9 cellular contexts compared by ENCODE assay signal in genomic region chr5:90020575-90021535, GRCh38.
DNase-seq lines count a peak whose midpoint lies in the region; ATAC-seq, FAIRE-seq and TF ChIP-seq lines count a peak whose summit lies in the region.
"Had no signal": no experiment of that assay in that cellular context is flagged by ENCODE, and none has a peak within 500 bp of the region (broad histone marks: within the 10 kb centered on the region; RNA-seq: fewer than 3 reads in every experiment).

No MANE protein-coding gene starts in this region.

- DNase-seq in NCI-H2029 (lab: John Stamatoyannopoulos, UW): peak; percentile 32
- DNase-seq in endothelial cell of umbilical vein (ENCODE audit: low read depth, low spot score): peak; percentile 88
- DNase-seq in pancreas: no peak
- DNase-seq in activated CD4-positive, alpha-beta memory T cell treated with anti-CD3 and anti-CD28 coated beads, Interleukin-2, amount 10 ng/mL, durations not matched to agents 7 days and 5 days: no peak
- no peak for DNase-seq in T1000 (lab: John Stamatoyannopoulos, UW)
- no peak for DNase-seq in NCI-H146 (lab: John Stamatoyannopoulos, UW)

- peak overlapping the region; percentile 93 for H3K27ac ChIP-seq in endothelial cell of umbilical vein (ENCODE audit: insufficient read depth, low read depth, low read length)
- peak overlapping the region in 2 of 4 donors; percentile 56 to 57 for H3K27ac ChIP-seq in pancreas
- H3K27ac ChIP-seq: VCaP had no signal

- no peaks in the 10 kb centered on the region for H3K27me3 ChIP-seq in endothelial cell of umbilical vein (ENCODE audit: control insufficient read depth in 2 of 2, insufficient read depth in 2 of 2, low read length in 2 of 2)
- H3K27me3 ChIP-seq in pancreas: no peaks in the 10 kb centered on the region

- 73 to 82% methylated on average over 5 of the region's 5 CpGs for WGBS in pancreas, 2 donors

- H3K27me3 Mint-ChIP-seq in activated CD4-positive, alpha-beta memory T cell treated with anti-CD3 and anti-CD28 coated beads, Interleukin-2, amount 10 ng/mL, durations not matched to agents 7 days and 5 days: no peaks in the 10 kb centered on the region

- dilution Hi-C loops in endothelial cell of umbilical vein (cut with MboI; ENCODE audit: extremely low pct_ligation_motif_present, low sequenced_read_pairs): no loop called here

- BruUV-seq in endothelial cell of umbilical vein (replicated peaks; lab: Mats Ljungman, UMichigan): no TSS peak

- FAIRE-seq in endothelial cell of umbilical vein (lab: Jason Lieb, UNC) (peak; percentile 81), pancreas (lab: Jason Lieb, UNC) (peak; percentile 75)

- H2AFZ ChIP-seq in endothelial cell of umbilical vein (ENCODE audit: low read depth, low read length): peak overlapping the region; percentile 76

- H4K20me1 ChIP-seq in endothelial cell of umbilical vein (replicated peaks; ENCODE audit: control insufficient read depth, extremely low read depth, insufficient read depth, low read length): no peaks in the 10 kb centered on the region

- H3K9ac ChIP-seq in endothelial cell of umbilical vein (replicated peaks; ENCODE audit: extremely low read depth, insufficient read depth, low read length): peak overlapping the region; percentile 94

- no peaks in the 10 kb centered on the region for H3K9me1 ChIP-seq in endothelial cell of umbilical vein (replicated peaks; ENCODE audit: control insufficient read depth, extremely low read depth, insufficient read depth, low read length)

- H3K9me3 ChIP-seq in endothelial cell of umbilical vein (replicated peaks; ENCODE audit: control insufficient read depth, insufficient read depth, low read length) (no peaks in the 10 kb centered on the region), pancreas (no peaks in the 10 kb centered on the region)

- H3K79me2 ChIP-seq in endothelial cell of umbilical vein (ENCODE audit: control insufficient read depth, insufficient read depth, low read length): no peaks in the 10 kb centered on the region

- CTCF ChIA-PET in endothelial cell of umbilical vein (lab: Charles Lee): interaction anchor here (1.0 to 1.2 kb wide), 3 partner anchors 8 to 90 kb away, joined by 3 read pairs; no protein-coding TSS in a partner anchor
- CTCF ChIA-PET in activated CD4-positive, alpha-beta memory T cell treated with anti-CD3 and anti-CD28 coated beads, Interleukin-2, amount 10 ng/mL, durations not matched to agents 7 days and 5 days (lab: Charles Lee): no interaction called here

- intact Hi-C loops in endothelial cell of umbilical vein (cut with micrococcal nuclease) (loop anchor here (1.0 to 5.0 kb wide), 3 partner anchors 91 to 1138 kb away; partner anchors contain the start of genes CETN3 and MEF2C), pancreas (cut with DNase I) (no loop called here)

- ATAC-seq in GM18511 (IDR thresholded peaks at IDR 0.05; ENCODE audit: unreplicated experiment) (peak; percentile 98), HG02678 (IDR thresholded peaks at IDR 0.05; ENCODE audit: unreplicated experiment) (peak; percentile 86), pancreas (peak; percentile 64 to 96 (median 86))

- no peaks in the 10 kb centered on the region for H3K36me3 ChIP-seq in endothelial cell of umbilical vein (ENCODE audit: control insufficient read depth in 2 of 2, extremely low read depth in 1 of 2, insufficient read depth in 2 of 2, low read length in 2 of 2)
- H3K36me3 ChIP-seq in pancreas: no peaks in the 10 kb centered on the region

- H3K4me3 ChIP-seq in endothelial cell of umbilical vein (replicated peaks in 1 of 3; ENCODE audit: insufficient read depth in 1 of 3, low read depth in 1 of 3, low read length in 3 of 3) (peak overlapping the region; percentile 36 to 68 (median 36)), pancreas (peak overlapping the region in 1 of 4 donors; percentile 21)

- no peaks in the 10 kb centered on the region for H3K36me3 Mint-ChIP-seq in activated CD4-positive, alpha-beta memory T cell treated with anti-CD3 and anti-CD28 coated beads, Interleukin-2, amount 10 ng/mL, durations not matched to agents 7 days and 5 days (ENCODE audit: low read depth)

- H3K9me3 Mint-ChIP-seq in activated CD4-positive, alpha-beta memory T cell treated with anti-CD3 and anti-CD28 coated beads, Interleukin-2, amount 10 ng/mL, durations not matched to agents 7 days and 5 days: no peaks in the 10 kb centered on the region

- no peaks in the 10 kb centered on the region for H3K4me1 Mint-ChIP-seq in activated CD4-positive, alpha-beta memory T cell treated with anti-CD3 and anti-CD28 coated beads, Interleukin-2, amount 10 ng/mL, durations not matched to agents 7 days and 5 days

- H3K4me2 ChIP-seq in endothelial cell of umbilical vein (ENCODE audit: insufficient read depth, low read length): peak overlapping the region; percentile 99

- H3K4me1 ChIP-seq in endothelial cell of umbilical vein (ENCODE audit: control insufficient read depth, extremely low read depth, insufficient read depth, low read length) (peaks cover 6% of the 10 kb centered on the region), pancreas (peaks cover 0 to 8% (median 0%) of the 10 kb centered on the region in 3 donors)

- TF ChIP-seq POLR2A in endothelial cell of umbilical vein (IDR thresholded peaks at IDR 0.05; ENCODE audit: low read depth, low read length): no peak

- POLR2A ChIA-PET in endothelial cell of umbilical vein (lab: Charles Lee): no interaction called here
- POLR2A ChIA-PET in activated CD4-positive, alpha-beta memory T cell treated with anti-CD3 and anti-CD28 coated beads, Interleukin-2, amount 10 ng/mL, durations not matched to agents 7 days and 5 days (lab: Charles Lee): no interaction called here

- H3K27ac Mint-ChIP-seq in activated CD4-positive, alpha-beta memory T cell treated with anti-CD3 and anti-CD28 coated beads, Interleukin-2, amount 10 ng/mL, durations not matched to agents 7 days and 5 days: no peak overlapping the region

- no peak for TF ChIP-seq CTCF in endothelial cell of umbilical vein (IDR thresholded peaks at IDR 0.05; ENCODE audit: extremely low read depth in 1 of 2, insufficient read depth in 1 of 2, low read depth in 1 of 2, low read length in 2 of 2)
- TF ChIP-seq CTCF in pancreas (IDR thresholded peaks at IDR 0.05): no peak

- no peak overlapping the region for H3K4me3 Mint-ChIP-seq in activated CD4-positive, alpha-beta memory T cell treated with anti-CD3 and anti-CD28 coated beads, Interleukin-2, amount 10 ng/mL, durations not matched to agents 7 days and 5 days

TF ChIP-seq in endothelial cell of umbilical vein, 7 proteins besides CTCF, POLR2A, EP300 and RAD21:
- TF ChIP-seq, protein P1, sequence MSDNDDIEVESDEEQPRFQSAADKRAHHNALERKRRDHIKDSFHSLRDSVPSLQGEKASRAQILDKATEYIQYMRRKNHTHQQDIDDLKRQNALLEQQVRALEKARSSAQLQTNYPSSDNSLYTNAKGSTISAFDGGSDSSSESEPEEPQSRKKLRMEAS (IDR thresholded peaks at IDR 0.05; ENCODE audit: insufficient read depth, insufficient read length): no peak
- peak; percentile 81 for TF ChIP-seq FOS (IDR thresholded peaks at IDR 0.05; ENCODE audit: borderline replicate concordance, insufficient read depth, low read length)
- no peak for TF ChIP-seq EZH2 (IDR thresholded peaks at IDR 0.05; ENCODE audit: borderline replicate concordance, low read depth, low read length, severe bottlenecking)
- TF ChIP-seq GATA2 (IDR thresholded peaks at IDR 0.05; ENCODE audit: insufficient read depth, insufficient read length, low read depth, low read length): no peak
- TF ChIP-seq POLR2AphosphoS5 (IDR thresholded peaks at IDR 0.05; ENCODE audit: insufficient read depth, low read depth, low read length): no peak
- peak; percentile 65 for TF ChIP-seq JUN (IDR thresholded peaks at IDR 0.05; ENCODE audit: borderline replicate concordance, insufficient read depth, insufficient read length, low read depth)
- TF ChIP-seq MYC (IDR thresholded peaks at IDR 0.05; ENCODE audit: low read depth, low read length): no peak
TF ChIP-seq in endothelial cell of umbilical vein: peak in this region for 2.

Comparison
In these comparisons a context has a peak if more than half of its experiments do, and no peak if none do; other contexts are left out.
1. DNase-seq: peak in NCI-H2029 (single experiment) and endothelial cell of umbilical vein (single experiment); none in pancreas (0 of 6), activated CD4-positive, alpha-beta memory T cell treated with anti-CD3 and anti-CD28 coated beads, Interleukin-2, amount 10 ng/mL, durations not matched to agents 7 days and 5 days (single experiment), T1000 (single experiment) and NCI-H146 (single experiment).
2. Peak in every context shown above with its lines, with median percentiles within 50 percentile points of each other: ATAC-seq.